ENCODE assay signal across 1 cellular context in the genomic region with DNA sequence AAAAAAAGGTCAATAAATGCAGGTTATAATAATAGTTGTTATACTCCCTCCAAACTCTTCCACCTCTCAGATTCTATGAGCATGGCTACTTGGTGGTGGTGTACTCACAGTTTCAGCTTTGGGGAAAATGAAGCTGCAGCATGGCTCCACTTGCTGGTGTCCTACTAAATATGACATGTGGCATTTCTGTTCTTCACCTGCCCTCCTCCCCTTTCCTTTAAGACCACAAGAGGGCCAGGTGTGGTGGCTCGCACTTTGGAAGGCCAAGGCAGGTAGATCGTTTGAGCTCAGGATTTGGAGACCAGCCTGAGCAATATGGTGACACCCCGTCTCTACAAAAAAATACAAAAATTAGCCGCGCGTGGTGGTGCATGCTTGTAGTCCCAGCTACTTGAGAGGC.
TF ChIP-seq lines count a peak whose summit lies in the region.

No MANE protein-coding gene starts in this region.

TF ChIP-seq in WTC11, 78 proteins besides CTCF, POLR2A, EP300 and RAD21 (continued from another document):
- TF ChIP-seq, protein P1, sequence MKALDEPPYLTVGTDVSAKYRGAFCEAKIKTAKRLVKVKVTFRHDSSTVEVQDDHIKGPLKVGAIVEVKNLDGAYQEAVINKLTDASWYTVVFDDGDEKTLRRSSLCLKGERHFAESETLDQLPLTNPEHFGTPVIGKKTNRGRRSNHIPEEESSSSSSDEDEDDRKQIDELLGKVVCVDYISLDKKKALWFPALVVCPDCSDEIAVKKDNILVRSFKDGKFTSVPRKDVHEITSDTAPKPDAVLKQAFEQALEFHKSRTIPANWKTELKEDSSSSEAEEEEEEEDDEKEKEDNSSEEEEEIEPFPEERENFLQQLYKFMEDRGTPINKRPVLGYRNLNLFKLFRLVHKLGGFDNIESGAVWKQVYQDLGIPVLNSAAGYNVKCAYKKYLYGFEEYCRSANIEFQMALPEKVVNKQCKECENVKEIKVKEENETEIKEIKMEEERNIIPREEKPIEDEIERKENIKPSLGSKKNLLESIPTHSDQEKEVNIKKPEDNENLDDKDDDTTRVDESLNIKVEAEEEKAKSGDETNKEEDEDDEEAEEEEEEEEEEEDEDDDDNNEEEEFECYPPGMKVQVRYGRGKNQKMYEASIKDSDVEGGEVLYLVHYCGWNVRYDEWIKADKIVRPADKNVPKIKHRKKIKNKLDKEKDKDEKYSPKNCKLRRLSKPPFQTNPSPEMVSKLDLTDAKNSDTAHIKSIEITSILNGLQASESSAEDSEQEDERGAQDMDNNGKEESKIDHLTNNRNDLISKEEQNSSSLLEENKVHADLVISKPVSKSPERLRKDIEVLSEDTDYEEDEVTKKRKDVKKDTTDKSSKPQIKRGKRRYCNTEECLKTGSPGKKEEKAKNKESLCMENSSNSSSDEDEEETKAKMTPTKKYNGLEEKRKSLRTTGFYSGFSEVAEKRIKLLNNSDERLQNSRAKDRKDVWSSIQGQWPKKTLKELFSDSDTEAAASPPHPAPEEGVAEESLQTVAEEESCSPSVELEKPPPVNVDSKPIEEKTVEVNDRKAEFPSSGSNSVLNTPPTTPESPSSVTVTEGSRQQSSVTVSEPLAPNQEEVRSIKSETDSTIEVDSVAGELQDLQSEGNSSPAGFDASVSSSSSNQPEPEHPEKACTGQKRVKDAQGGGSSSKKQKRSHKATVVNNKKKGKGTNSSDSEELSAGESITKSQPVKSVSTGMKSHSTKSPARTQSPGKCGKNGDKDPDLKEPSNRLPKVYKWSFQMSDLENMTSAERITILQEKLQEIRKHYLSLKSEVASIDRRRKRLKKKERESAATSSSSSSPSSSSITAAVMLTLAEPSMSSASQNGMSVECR (CRISPR knock-in tag; IDR thresholded peaks at IDR 0.05; ENCODE audit: borderline replicate concordance), result no peak
- TF ChIP-seq, protein P2, sequence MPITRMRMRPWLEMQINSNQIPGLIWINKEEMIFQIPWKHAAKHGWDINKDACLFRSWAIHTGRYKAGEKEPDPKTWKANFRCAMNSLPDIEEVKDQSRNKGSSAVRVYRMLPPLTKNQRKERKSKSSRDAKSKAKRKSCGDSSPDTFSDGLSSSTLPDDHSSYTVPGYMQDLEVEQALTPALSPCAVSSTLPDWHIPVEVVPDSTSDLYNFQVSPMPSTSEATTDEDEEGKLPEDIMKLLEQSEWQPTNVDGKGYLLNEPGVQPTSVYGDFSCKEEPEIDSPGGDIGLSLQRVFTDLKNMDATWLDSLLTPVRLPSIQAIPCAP (CRISPR knock-in tag; IDR thresholded peaks at IDR 0.05), result no peak
- TF ChIP-seq, protein P3, sequence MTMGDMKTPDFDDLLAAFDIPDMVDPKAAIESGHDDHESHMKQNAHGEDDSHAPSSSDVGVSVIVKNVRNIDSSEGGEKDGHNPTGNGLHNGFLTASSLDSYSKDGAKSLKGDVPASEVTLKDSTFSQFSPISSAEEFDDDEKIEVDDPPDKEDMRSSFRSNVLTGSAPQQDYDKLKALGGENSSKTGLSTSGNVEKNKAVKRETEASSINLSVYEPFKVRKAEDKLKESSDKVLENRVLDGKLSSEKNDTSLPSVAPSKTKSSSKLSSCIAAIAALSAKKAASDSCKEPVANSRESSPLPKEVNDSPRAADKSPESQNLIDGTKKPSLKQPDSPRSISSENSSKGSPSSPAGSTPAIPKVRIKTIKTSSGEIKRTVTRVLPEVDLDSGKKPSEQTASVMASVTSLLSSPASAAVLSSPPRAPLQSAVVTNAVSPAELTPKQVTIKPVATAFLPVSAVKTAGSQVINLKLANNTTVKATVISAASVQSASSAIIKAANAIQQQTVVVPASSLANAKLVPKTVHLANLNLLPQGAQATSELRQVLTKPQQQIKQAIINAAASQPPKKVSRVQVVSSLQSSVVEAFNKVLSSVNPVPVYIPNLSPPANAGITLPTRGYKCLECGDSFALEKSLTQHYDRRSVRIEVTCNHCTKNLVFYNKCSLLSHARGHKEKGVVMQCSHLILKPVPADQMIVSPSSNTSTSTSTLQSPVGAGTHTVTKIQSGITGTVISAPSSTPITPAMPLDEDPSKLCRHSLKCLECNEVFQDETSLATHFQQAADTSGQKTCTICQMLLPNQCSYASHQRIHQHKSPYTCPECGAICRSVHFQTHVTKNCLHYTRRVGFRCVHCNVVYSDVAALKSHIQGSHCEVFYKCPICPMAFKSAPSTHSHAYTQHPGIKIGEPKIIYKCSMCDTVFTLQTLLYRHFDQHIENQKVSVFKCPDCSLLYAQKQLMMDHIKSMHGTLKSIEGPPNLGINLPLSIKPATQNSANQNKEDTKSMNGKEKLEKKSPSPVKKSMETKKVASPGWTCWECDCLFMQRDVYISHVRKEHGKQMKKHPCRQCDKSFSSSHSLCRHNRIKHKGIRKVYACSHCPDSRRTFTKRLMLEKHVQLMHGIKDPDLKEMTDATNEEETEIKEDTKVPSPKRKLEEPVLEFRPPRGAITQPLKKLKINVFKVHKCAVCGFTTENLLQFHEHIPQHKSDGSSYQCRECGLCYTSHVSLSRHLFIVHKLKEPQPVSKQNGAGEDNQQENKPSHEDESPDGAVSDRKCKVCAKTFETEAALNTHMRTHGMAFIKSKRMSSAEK (CRISPR knock-in tag; IDR thresholded peaks at IDR 0.05; ENCODE audit: borderline replicate concordance), result no peak
- no peak for TF ChIP-seq ZNF317 (CRISPR knock-in tag; IDR thresholded peaks at IDR 0.05; ENCODE audit: borderline replicate concordance, low read depth)
- no peak for TF ChIP-seq ATF1 (CRISPR knock-in tag; IDR thresholded peaks at IDR 0.05)
- TF ChIP-seq, protein P4, sequence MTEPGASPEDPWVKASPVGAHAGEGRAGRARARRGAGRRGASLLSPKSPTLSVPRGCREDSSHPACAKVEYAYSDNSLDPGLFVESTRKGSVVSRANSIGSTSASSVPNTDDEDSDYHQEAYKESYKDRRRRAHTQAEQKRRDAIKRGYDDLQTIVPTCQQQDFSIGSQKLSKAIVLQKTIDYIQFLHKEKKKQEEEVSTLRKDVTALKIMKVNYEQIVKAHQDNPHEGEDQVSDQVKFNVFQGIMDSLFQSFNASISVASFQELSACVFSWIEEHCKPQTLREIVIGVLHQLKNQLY (CRISPR knock-in tag; IDR thresholded peaks at IDR 0.05), result no peak
- TF ChIP-seq, protein P5, sequence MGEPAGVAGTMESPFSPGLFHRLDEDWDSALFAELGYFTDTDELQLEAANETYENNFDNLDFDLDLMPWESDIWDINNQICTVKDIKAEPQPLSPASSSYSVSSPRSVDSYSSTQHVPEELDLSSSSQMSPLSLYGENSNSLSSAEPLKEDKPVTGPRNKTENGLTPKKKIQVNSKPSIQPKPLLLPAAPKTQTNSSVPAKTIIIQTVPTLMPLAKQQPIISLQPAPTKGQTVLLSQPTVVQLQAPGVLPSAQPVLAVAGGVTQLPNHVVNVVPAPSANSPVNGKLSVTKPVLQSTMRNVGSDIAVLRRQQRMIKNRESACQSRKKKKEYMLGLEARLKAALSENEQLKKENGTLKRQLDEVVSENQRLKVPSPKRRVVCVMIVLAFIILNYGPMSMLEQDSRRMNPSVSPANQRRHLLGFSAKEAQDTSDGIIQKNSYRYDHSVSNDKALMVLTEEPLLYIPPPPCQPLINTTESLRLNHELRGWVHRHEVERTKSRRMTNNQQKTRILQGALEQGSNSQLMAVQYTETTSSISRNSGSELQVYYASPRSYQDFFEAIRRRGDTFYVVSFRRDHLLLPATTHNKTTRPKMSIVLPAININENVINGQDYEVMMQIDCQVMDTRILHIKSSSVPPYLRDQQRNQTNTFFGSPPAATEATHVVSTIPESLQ (CRISPR knock-in tag; IDR thresholded peaks at IDR 0.05), result no peak
- TF ChIP-seq NR3C1 (CRISPR knock-in tag; conservative IDR thresholded peaks at IDR 0.05; ENCODE audit: low read depth), result no peak
